In genomic region chr17:81043725-81044427, GRCh38 we compare ENCODE assay signal across 11 cellular contexts. TPM values are rescaled to one million over a fixed set of nuclear protein-coding genes. Genes with fewer than 3 reads are reported as not detected.
DNase-seq lines count a peak whose midpoint lies in the region; ATAC-seq, FAIRE-seq and TF ChIP-seq lines count a peak whose summit lies in the region.
"Had no signal": no experiment of that assay in that cellular context is flagged by ENCODE, and none has a peak within 500 bp of the region (broad histone marks: within the 10 kb centered on the region; RNA-seq: fewer than 3 reads in every experiment).

No MANE protein-coding gene starts in this region.

- POLR2A ChIA-PET in CD8-positive, alpha-beta memory T cell (lab: Charles Lee): no interaction called here

- peaks cover 25% of the 10 kb centered on the region for H3K36me3 ChIP-seq in bronchial epithelial cell (ENCODE audit: control insufficient read depth, insufficient read depth, low read length)
- H3K36me3 ChIP-seq in stomach smooth muscle (ENCODE audit: control insufficient read depth in 2 of 2, insufficient read depth in 2 of 2, low read length in 2 of 2): no peaks in the 10 kb centered on the region
- no peaks in the 10 kb centered on the region for H3K36me3 ChIP-seq in HAP-1 (replicated peaks)
- H3K36me3 ChIP-seq in CD8-positive, alpha-beta memory T cell (ENCODE audit: insufficient read depth, low read length): no peaks in the 10 kb centered on the region
- H3K36me3 ChIP-seq: ascending aorta had no signal

- peaks cover 0 to 4% (median 2%) of the 10 kb centered on the region in 3 donors for H3K27me3 Mint-ChIP-seq in immature natural killer cell (ENCODE audit: low read depth in 3 of 3)
- H3K27me3 Mint-ChIP-seq in CD8-positive, alpha-beta memory T cell: peaks cover 2% of the 10 kb centered on the region in 2 donors
- H3K27me3 Mint-ChIP-seq: stimulated activated naive CD8-positive, alpha-beta T cell treated with anti-CD3 and anti-CD28 coated beads, Interleukin-15, Interleukin-2, amounts not matched to agents 100 ng/mL and 50 ng/mL, for 24 hours had no signal

- H3K4me3 Mint-ChIP-seq in immature natural killer cell: no peak overlapping the region
- H3K4me3 Mint-ChIP-seq in CD8-positive, alpha-beta memory T cell: no peak overlapping the region
- H3K4me3 Mint-ChIP-seq: naive B cell; stimulated activated naive CD8-positive, alpha-beta T cell treated with anti-CD3 and anti-CD28 coated beads, Interleukin-15, Interleukin-2, amounts not matched to agents 100 ng/mL and 50 ng/mL, for 24 hours had no signal

- H3K4me1 ChIP-seq in stomach smooth muscle (ENCODE audit: control insufficient read depth, insufficient read depth, low read length) (peaks cover 88% of the 10 kb centered on the region), HAP-1 (peaks cover 11% of the 10 kb centered on the region)
- H3K4me1 ChIP-seq in CD8-positive, alpha-beta memory T cell (ENCODE audit: insufficient read depth, low read length): no peaks in the 10 kb centered on the region

- FAIRE-seq in bronchial epithelial cell (lab: Jason Lieb, UNC): no peak

- no peaks in the 10 kb centered on the region for H3K36me3 Mint-ChIP-seq in immature natural killer cell
- no peaks in the 10 kb centered on the region for H3K36me3 Mint-ChIP-seq in CD8-positive, alpha-beta memory T cell
- H3K36me3 Mint-ChIP-seq: naive B cell had no signal

- H3K27me3 ChIP-seq in bronchial epithelial cell (ENCODE audit: control insufficient read depth, insufficient read depth, low read length) (no peaks in the 10 kb centered on the region), stomach smooth muscle (ENCODE audit: control insufficient read depth in 1 of 2, insufficient read depth in 2 of 2, low read length in 2 of 2) (no peaks in the 10 kb centered on the region), HAP-1 (ENCODE audit: low read depth) (no peaks in the 10 kb centered on the region)
- no peaks in the 10 kb centered on the region for H3K27me3 ChIP-seq in CD8-positive, alpha-beta memory T cell (ENCODE audit: insufficient read depth, low read length, poor library complexity, severe bottlenecking)
- H3K27me3 ChIP-seq: ascending aorta had no signal

- H3K4me3 ChIP-seq in bronchial epithelial cell (ENCODE audit: low read depth, low read length) (no peak overlapping the region), stomach smooth muscle (ENCODE audit: low read length in 2 of 2) (peak overlapping the region; percentile 22 to 42), HAP-1 (no peak overlapping the region)
- no peak overlapping the region for H3K4me3 ChIP-seq in CD8-positive, alpha-beta memory T cell (ENCODE audit: low read length)
- H3K4me3 ChIP-seq: ascending aorta had no signal

- CTCF ChIA-PET in CD8-positive, alpha-beta memory T cell (lab: Charles Lee): interaction anchor here (1.1 kb wide), 1 partner anchor 58 kb away, joined by 3 read pairs; no protein-coding TSS in a partner anchor

- TF ChIP-seq CTCF in bronchial epithelial cell (IDR thresholded peaks at IDR 0.05; ENCODE audit: insufficient read depth, low read length, severe bottlenecking): no peak

- H3K4me1 Mint-ChIP-seq in immature natural killer cell: peaks cover 2 to 4% of the 10 kb centered on the region in 2 donors
- peaks cover 0 to 10% (median under 1%) of the 10 kb centered on the region in 3 donors for H3K4me1 Mint-ChIP-seq in CD8-positive, alpha-beta memory T cell

- in situ Hi-C loops in HAP-1 (cut with MboI; ENCODE audit: low sequenced_read_pairs): no loop called here

- DNase-seq in HuH-7 (ENCODE audit: low spot score) (peak; percentile 59), bronchial epithelial cell (ENCODE audit: low read depth) (peak; percentile 79), left lobe of liver (ENCODE audit: low spot score) (peak; percentile 65), HAP-1 (ENCODE audit: low spot score in 2 of 2) (no peak), immature natural killer cell (no peak)
- no peak for DNase-seq in CD8-positive, alpha-beta memory T cell
- DNase-seq: naive B cell had no signal

- no peaks in the 10 kb centered on the region for H3K9me3 Mint-ChIP-seq in immature natural killer cell
- H3K9me3 Mint-ChIP-seq in CD8-positive, alpha-beta memory T cell: no peaks in the 10 kb centered on the region
- H3K9me3 Mint-ChIP-seq: naive B cell; stimulated activated naive CD8-positive, alpha-beta T cell treated with anti-CD3 and anti-CD28 coated beads, Interleukin-15, Interleukin-2, amounts not matched to agents 100 ng/mL and 50 ng/mL, for 24 hours had no signal

- H3K27ac Mint-ChIP-seq in immature natural killer cell: no peak overlapping the region
- no peak overlapping the region for H3K27ac Mint-ChIP-seq in CD8-positive, alpha-beta memory T cell
- H3K27ac Mint-ChIP-seq: stimulated activated naive CD8-positive, alpha-beta T cell treated with anti-CD3 and anti-CD28 coated beads, Interleukin-15, Interleukin-2, amounts not matched to agents 100 ng/mL and 50 ng/mL, for 24 hours had no signal

- no peak overlapping the region for H3K9ac ChIP-seq in stomach smooth muscle (ENCODE audit: low read length in 2 of 2)

- H3K27ac ChIP-seq in stomach smooth muscle (ENCODE audit: low read length): peak overlapping the region; percentile 74
- H3K27ac ChIP-seq in CD8-positive, alpha-beta memory T cell (ENCODE audit: low read depth, low read length): no peak overlapping the region

- H3K9me3 ChIP-seq in stomach smooth muscle (ENCODE audit: control insufficient read depth in 2 of 2, low read length in 2 of 2) (no peaks in the 10 kb centered on the region), HAP-1 (no peaks in the 10 kb centered on the region)
- no peaks in the 10 kb centered on the region for H3K9me3 ChIP-seq in CD8-positive, alpha-beta memory T cell (ENCODE audit: low read length)
- H3K9me3 ChIP-seq: ascending aorta had no signal

- ATAC-seq in left lobe of liver (peak; percentile 30), GM19035 (IDR thresholded peaks at IDR 0.05; ENCODE audit: unreplicated experiment) (no peak)

RNA-seq across cellular contexts. Expression of gene BAIAP2, which starts 8.9 kb away (rescaled TPM):
- total RNA-seq in bronchial epithelial cell (48.7 and 60.3 TPM in 2 replicates), left lobe of liver (101 TPM)
- 1 to 10 TPM; 1.1 to 5.1 (median 4.7) TPM for polyA plus RNA-seq in immature natural killer cell
- 1 to 10 TPM; 5.3 to 8.8 TPM for total RNA-seq in CD8-positive, alpha-beta memory T cell
- 6.6 TPM for polyA plus RNA-seq in CD8-positive, alpha-beta memory T cell

RNA-seq across cellular contexts. Expression of gene CHMP6, which starts 52.2 kb away (rescaled TPM):
- total RNA-seq in bronchial epithelial cell (5.8 and 8.6 TPM in 2 replicates), left lobe of liver (16.5 TPM)
- 10 to 100 TPM; 67.7 to 71.4 (median 70.2) TPM for polyA plus RNA-seq in immature natural killer cell
- total RNA-seq in CD8-positive, alpha-beta memory T cell: 10 to 100 TPM; 31.2 to 32.7 TPM
- 45.1 TPM for polyA plus RNA-seq in CD8-positive, alpha-beta memory T cell

Comparison
In these comparisons a context has a peak if more than half of its experiments do, and no peak if none do; other contexts are left out.
1. DNase-seq: peak in HuH-7 (single experiment), bronchial epithelial cell (single experiment) and left lobe of liver (single experiment); none in HAP-1 (0 of 2), immature natural killer cell (0 of 3) and CD8-positive, alpha-beta memory T cell (0 of 5).
2. H3K4me3 ChIP-seq: peak in stomach smooth muscle (2 of 2); none in bronchial epithelial cell (single experiment), HAP-1 (single experiment) and CD8-positive, alpha-beta memory T cell (single experiment).